25 cellular contexts compared by ENCODE assay signal in the genomic region with DNA sequence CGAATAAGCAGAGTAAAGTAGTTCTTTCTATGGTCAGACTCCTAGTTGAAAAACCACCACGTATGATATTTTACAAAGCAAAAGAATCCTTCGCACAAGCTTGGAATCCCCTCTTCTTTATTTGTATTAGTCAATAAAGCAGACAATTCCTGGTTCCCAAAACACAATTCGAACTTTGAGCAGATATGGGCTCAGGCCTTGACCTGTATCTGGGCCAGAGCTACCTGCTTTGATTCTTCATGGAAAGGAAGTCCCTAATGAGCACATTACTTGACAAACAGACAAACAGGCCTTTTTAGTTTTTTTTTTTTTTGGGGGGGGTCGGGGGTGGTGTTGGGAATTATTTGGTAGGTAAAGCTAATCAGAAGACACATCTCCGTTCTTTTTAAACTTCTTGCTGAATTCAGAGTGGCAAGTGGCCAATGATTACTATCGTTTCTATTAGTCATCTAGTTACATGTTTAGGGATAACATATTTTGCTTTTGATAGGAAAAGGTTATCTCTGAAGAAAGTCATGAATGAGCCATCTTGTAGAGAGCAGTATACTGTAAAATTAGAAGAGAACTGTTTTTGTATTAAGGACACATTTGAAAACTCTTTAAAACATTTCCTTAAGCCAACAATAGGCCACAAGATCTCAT.
DNase-seq lines count a peak whose midpoint lies in the region; ATAC-seq and TF ChIP-seq lines count a peak whose summit lies in the region.
"Had no signal": no experiment of that assay in that cellular context is flagged by ENCODE, and none has a peak within 500 bp of the region (broad histone marks: within the 10 kb centered on the region; RNA-seq: fewer than 3 reads in every experiment).

No MANE protein-coding gene starts in this region.

- H3K9ac ChIP-seq in OCI-LY1 (ENCODE audit: low read length), result peak overlapping the region; percentile 44; the same call in 1 of the 2 replicates
- H3K9ac ChIP-seq: BLaER1 treated with 17β-estradiol and CSF1 and Interleukin-3, amounts not matched to agents 10 nM and 100 nM had no signal

- H3F3A ChIP-seq in OCI-LY1 (ENCODE audit: insufficient read depth, low read length), result no peaks in the 10 kb centered on the region

- DNase-seq in HFFc6 (peak; percentile 36), fibroblast of pulmonary artery (ENCODE audit: low read depth) (peak; percentile 44), putamen (ENCODE audit: low spot score) (no peak), T-helper 17 cell (no peak)
- DNase-seq: AML-193; CD4-positive, alpha-beta T cell; COR-L47; DMS53; MG63; NCI-H2029; NCI-H446 treated with DMSO at 0.1 percent for 48 hours; NCI-H526; NCI-H82; NK-92 treated with Interleukin-12 subunit alpha and Interleukin-12 subunit beta, amount 100 ng/mL, for 24 hours; PC-9; SJCRH30 had no signal

- no peaks in the 10 kb centered on the region for H3K9me2 ChIP-seq in OCI-LY1 (ENCODE audit: low read depth, low read length)

- H3K36me3 Mint-ChIP-seq in HFFc6 (ENCODE audit: low read depth), result no peaks in the 10 kb centered on the region; the same call in 1 of the 2 replicates
- H3K36me3 Mint-ChIP-seq in nephron (ENCODE audit: low read depth), result peaks cover 3% of the 10 kb centered on the region
- no peaks in the 10 kb centered on the region for H3K36me3 Mint-ChIP-seq in T-helper 17 cell (ENCODE audit: low read depth)

- no peak for TF ChIP-seq CTCF in HFFc6 (IDR thresholded peaks at IDR 0.05)
- TF ChIP-seq CTCF in OCI-LY1 (IDR thresholded peaks at IDR 0.05; ENCODE audit: low read length), result no peak
- TF ChIP-seq CTCF in fibroblast of pulmonary artery (IDR thresholded peaks at IDR 0.05; ENCODE audit: low read length, missing control alignments), result no peak
- no peak for TF ChIP-seq CTCF in nephron (IDR thresholded peaks at IDR 0.05; ENCODE audit: unreplicated experiment in 3 of 3)

- peak overlapping the region; percentile 96 for H3K27ac ChIP-seq in OCI-LY1 (ENCODE audit: low read depth, low read length, poor library complexity, severe bottlenecking)
- H3K27ac ChIP-seq: A549; BLaER1 treated with 17β-estradiol and CSF1 and Interleukin-3, amounts not matched to agents 10 nM and 100 nM; HL-60; PC-9; SJCRH30 had no signal

- H3K27me3 Mint-ChIP-seq in HFFc6 (ENCODE audit: insufficient read depth), result 0 out of 2 replicates have a peak, but pooled peaks cover 3% of the 10 kb centered on the region
- H3K27me3 Mint-ChIP-seq in nephron (ENCODE audit: low read depth), result no peaks in the 10 kb centered on the region
- H3K27me3 Mint-ChIP-seq in T-helper 17 cell, result no peaks in the 10 kb centered on the region
- H3K27me3 Mint-ChIP-seq: CD4-positive, alpha-beta T cell had no signal

- H3K4me2 ChIP-seq in OCI-LY1 (ENCODE audit: low read length), result peak overlapping the region; percentile 55
- H3K4me2 ChIP-seq: A549; BLaER1 treated with 17β-estradiol and CSF1 and Interleukin-3, amounts not matched to agents 10 nM and 100 nM; GM23338; PC-9 had no signal

- peak overlapping the region; percentile 17; the same call in 1 of the 2 replicates for H3K27ac Mint-ChIP-seq in HFFc6
- H3K27ac Mint-ChIP-seq in nephron, result peak overlapping the region; percentile 11 to 86 (median 59)
- no peak overlapping the region for H3K27ac Mint-ChIP-seq in T-helper 17 cell
- H3K27ac Mint-ChIP-seq: CD4-positive, alpha-beta T cell; GM23338 had no signal

- no peaks in the 10 kb centered on the region for H3K79me2 ChIP-seq in OCI-LY1 (ENCODE audit: insufficient read depth, low read length)

- H3K9me3 Mint-ChIP-seq in HFFc6, result no peaks in the 10 kb centered on the region
- peaks cover 7% of the 10 kb centered on the region for H3K9me3 Mint-ChIP-seq in nephron
- H3K9me3 Mint-ChIP-seq: GM23338 had no signal

- ATAC-seq in T-helper 17 cell (no peak), GM21619 (IDR thresholded peaks at IDR 0.05; ENCODE audit: unreplicated experiment) (no peak)
- ATAC-seq: A549, GM23338, Right ventricle myocardium inferior had no signal

- H3K27me3 ChIP-seq in OCI-LY1 (ENCODE audit: insufficient read depth, low read length), result no peaks in the 10 kb centered on the region
- H3K27me3 ChIP-seq: BLaER1 treated with 17β-estradiol and CSF1 and Interleukin-3, amounts not matched to agents 10 nM and 100 nM; MG63; SJCRH30 had no signal

- peaks cover 99% of the 10 kb centered on the region for H3K4me1 ChIP-seq in OCI-LY1 (ENCODE audit: insufficient read depth, low read length, severe bottlenecking)
- H3K4me1 ChIP-seq: A549, HAP-1, SJCRH30 had no signal

- H2AFZ ChIP-seq in OCI-LY1 (ENCODE audit: low read length), result no peak overlapping the region
- H2AFZ ChIP-seq: PC-9 had no signal

- H3K4me1 Mint-ChIP-seq in HFFc6 (ENCODE audit: low read depth) (peaks cover 16% of the 10 kb centered on the region), nephron (peaks cover 41% of the 10 kb centered on the region), T-helper 17 cell (no peaks in the 10 kb centered on the region)
- H3K4me1 Mint-ChIP-seq: GM23338 had no signal

- peak overlapping the region; percentile 6; the same call in 1 of the 2 replicates for H3K4me3 Mint-ChIP-seq in HFFc6
- H3K4me3 Mint-ChIP-seq in nephron, result no peak overlapping the region
- H3K4me3 Mint-ChIP-seq in T-helper 17 cell, result no peak overlapping the region
- H3K4me3 Mint-ChIP-seq: CD4-positive, alpha-beta T cell; GM23338 had no signal

- no peaks in the 10 kb centered on the region for H3K36me3 ChIP-seq in OCI-LY1 (ENCODE audit: insufficient read depth, low read length)
- H3K36me3 ChIP-seq: BLaER1 treated with 17β-estradiol and CSF1 and Interleukin-3, amounts not matched to agents 10 nM and 100 nM; HAP-1; MG63; SJCRH30 had no signal

- H3K4me3 ChIP-seq in OCI-LY1 (ENCODE audit: low read depth, low read length, poor library complexity, severe bottlenecking) (peak overlapping the region; percentile 26), fibroblast of pulmonary artery (replicated peaks; ENCODE audit: low read depth, low read length) (no peak overlapping the region)
- H3K4me3 ChIP-seq: A549; BLaER1 treated with 17β-estradiol and CSF1 and Interleukin-3, amounts not matched to agents 10 nM and 100 nM; GM23338; HAP-1; MG63; PC-9; SJCRH30 had no signal

- no peaks in the 10 kb centered on the region for H4K20me1 ChIP-seq in OCI-LY1 (ENCODE audit: insufficient read depth, low read length)
- H4K20me1 ChIP-seq: BLaER1 treated with 17β-estradiol and CSF1 and Interleukin-3, amounts not matched to agents 10 nM and 100 nM had no signal

- peaks cover 3% of the 10 kb centered on the region for H3K9me3 ChIP-seq in OCI-LY1 (ENCODE audit: low read length)
- H3K9me3 ChIP-seq in T-helper 17 cell (ENCODE audit: control insufficient read depth, low read length, poor library complexity, severe bottlenecking), result no peaks in the 10 kb centered on the region
- H3K9me3 ChIP-seq: A549, HAP-1, MG63, SJCRH30 had no signal

Comparison
In these comparisons a context has a peak if more than half of its experiments do, and no peak if none do; other contexts are left out.
1. DNase-seq: peak in HFFc6 (single experiment) and fibroblast of pulmonary artery (single experiment); none in putamen (single experiment) and T-helper 17 cell (0 of 3).